ENCODE assay signal across 12 cellular contexts in genomic region chr22:47631571-47632102, GRCh38.
A peak's percentile ranks its signal among the peaks of the same experiment; 100 is the strongest.
DNase-seq lines count a peak whose midpoint lies in the region; ATAC-seq and TF ChIP-seq lines count a peak whose summit lies in the region.
"Had no signal": no experiment of that assay in that cellular context is flagged by ENCODE, and none has a peak within 500 bp of the region (broad histone marks: within the 10 kb centered on the region; RNA-seq: fewer than 3 reads in every experiment).

No MANE protein-coding gene starts in this region.

- H3K4me3 Mint-ChIP-seq in neural progenitor cell, result no peak overlapping the region
- H3K4me3 Mint-ChIP-seq: activated CD4-positive, alpha-beta T cell treated with anti-CD3 and anti-CD28 coated beads for 36 hours; memory B cell had no signal

- H3K27me3 ChIP-seq in neural progenitor cell, result no peaks in the 10 kb centered on the region
- H3K27me3 ChIP-seq: ovary had no signal

- no peaks in the 10 kb centered on the region for H3K4me1 ChIP-seq in neural progenitor cell

- H3K4me2 ChIP-seq in neural progenitor cell, result no peak overlapping the region

- no peak overlapping the region for H3K27ac ChIP-seq in neural progenitor cell
- H3K27ac ChIP-seq: ovary had no signal

- DNase-seq in Daoy (ENCODE audit: low read depth) (peak; percentile 95), NCI-H146 (lab: John Stamatoyannopoulos, UW) (peak; percentile 91), SHP77 treated with DMSO at 0.1 percent for 48 hours (lab: John Stamatoyannopoulos, UW) (peak; percentile 91), neural progenitor cell (ENCODE audit: low spot score) (no peak), activated gamma-delta T cell treated with Interleukin-2 at 50 U/mL for 16 hours (no peak)
- no peak for DNase-seq in activated CD4-positive, alpha-beta T cell treated with anti-CD3 and anti-CD28 coated beads for 4 hours
- no peak for DNase-seq in activated CD8-positive, alpha-beta memory T cell treated with anti-CD3 and anti-CD28 coated beads, Interleukin-2, amount 50 U/mL, for 4 hours
- DNase-seq: activated CD4-positive, alpha-beta T cell treated with anti-CD3 and anti-CD28 coated beads for 36 hours; GF-D8 had no signal

- H3F3A ChIP-seq in neural progenitor cell (ENCODE audit: low read depth), result peaks cover 5% of the 10 kb centered on the region

- no peak for ATAC-seq in HG03139 (IDR thresholded peaks at IDR 0.05; ENCODE audit: unreplicated experiment)
- ATAC-seq: activated CD4-positive, alpha-beta T cell treated with anti-CD3 and anti-CD28 coated beads for 36 hours had no signal

- no peak for TF ChIP-seq CTCF in neural progenitor cell (IDR thresholded peaks at IDR 0.05)

- H3K27ac Mint-ChIP-seq in neural progenitor cell, result peak overlapping the region; percentile 55
- H3K27ac Mint-ChIP-seq: activated CD4-positive, alpha-beta T cell treated with anti-CD3 and anti-CD28 coated beads for 36 hours; memory B cell had no signal

- H2AFZ ChIP-seq in neural progenitor cell (replicated peaks), result no peak overlapping the region

- no peak overlapping the region for H3K9ac ChIP-seq in neural progenitor cell

- no peaks in the 10 kb centered on the region for H3K36me3 Mint-ChIP-seq in neural progenitor cell
- H3K36me3 Mint-ChIP-seq: memory B cell had no signal

- H3K27me3 Mint-ChIP-seq in neural progenitor cell (ENCODE audit: insufficient read depth, low read depth), result peaks cover 6% of the 10 kb centered on the region

- no peaks in the 10 kb centered on the region for H4K20me1 ChIP-seq in neural progenitor cell (ENCODE audit: low read depth)

- H3K4me3 ChIP-seq in neural progenitor cell, result no peak overlapping the region
- H3K4me3 ChIP-seq: ovary had no signal

- no peaks in the 10 kb centered on the region for H3K9me3 ChIP-seq in neural progenitor cell (ENCODE audit: low read depth)
- H3K9me3 ChIP-seq: ovary had no signal

- peaks cover 5% of the 10 kb centered on the region for H3K9me3 Mint-ChIP-seq in neural progenitor cell

- H3K79me2 ChIP-seq in neural progenitor cell (ENCODE audit: low read depth), result no peaks in the 10 kb centered on the region

- peaks cover 9% of the 10 kb centered on the region for H3K4me1 Mint-ChIP-seq in neural progenitor cell
- H3K4me1 Mint-ChIP-seq: activated CD4-positive, alpha-beta T cell treated with anti-CD3 and anti-CD28 coated beads for 36 hours; memory B cell had no signal

- no peaks in the 10 kb centered on the region for H3K36me3 ChIP-seq in neural progenitor cell
- H3K36me3 ChIP-seq: ovary had no signal

Comparison
In these comparisons a context has a peak if more than half of its experiments do, and no peak if none do; other contexts are left out.
1. DNase-seq: peak in Daoy (single experiment), NCI-H146 (single experiment) and SHP77 treated with DMSO at 0.1 percent for 48 hours (single experiment); none in neural progenitor cell (single experiment), activated CD4-positive, alpha-beta T cell treated with anti-CD3 and anti-CD28 coated beads for 4 hours (0 of 2), activated gamma-delta T cell treated with Interleukin-2 at 50 U/mL for 16 hours (single experiment) and activated CD8-positive, alpha-beta memory T cell treated with anti-CD3 and anti-CD28 coated beads, Interleukin-2, amount 50 U/mL, for 4 hours (single experiment).